In the genomic region with DNA sequence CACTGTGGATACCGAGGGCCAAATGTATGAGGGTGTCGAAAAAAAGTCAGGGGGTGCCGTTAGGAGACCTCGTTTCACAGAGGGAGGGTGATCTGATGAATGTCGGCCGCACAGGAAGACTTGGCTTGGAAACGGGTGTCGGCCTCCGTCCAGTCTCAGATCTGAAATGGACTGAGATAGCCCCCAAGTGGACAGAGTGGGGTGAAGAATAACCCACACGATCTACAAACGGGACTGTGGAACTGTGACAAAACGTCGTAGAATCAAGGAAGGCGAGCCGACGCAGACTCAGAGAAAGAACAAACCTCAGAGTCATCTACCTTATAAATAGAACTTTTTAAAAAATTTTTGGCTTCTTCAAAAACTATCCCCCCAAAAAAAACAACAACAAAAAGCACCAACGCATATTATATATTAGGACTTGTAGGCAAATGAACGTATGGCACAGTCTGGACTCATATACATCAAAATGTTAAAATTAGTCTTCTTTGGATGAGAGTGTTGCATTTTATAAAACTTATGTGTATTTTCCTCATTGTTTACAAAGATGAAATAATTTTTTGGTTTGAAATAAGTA, we compare ENCODE assay signal across 8 cellular contexts.
DNase-seq lines count a peak whose midpoint lies in the region; ATAC-seq lines count a peak whose summit lies in the region.

No MANE protein-coding gene starts in this region.

- no peaks in the 10 kb centered on the region for H4K20me1 ChIP-seq in BLaER1

- H3K27ac ChIP-seq in BLaER1 (peak overlapping the region; percentile 92), ectodermal cell (ENCODE audit: insufficient read depth, low read depth, low read length, poor library complexity, severe bottlenecking) (no peak overlapping the region)

- H3K36me3 ChIP-seq in BLaER1 (no peaks in the 10 kb centered on the region), ectodermal cell (ENCODE audit: control insufficient read depth, insufficient read depth, low read length) (no peaks in the 10 kb centered on the region)

- peak; percentile 36 for ATAC-seq in HG03457 (IDR thresholded peaks at IDR 0.05; ENCODE audit: unreplicated experiment)

- peak overlapping the region; percentile 90 for H3K9ac ChIP-seq in BLaER1

- DNase-seq in GM19240 (ENCODE audit: insufficient read length, low spot score) (peak; percentile 35), NCI-H748 (lab: John Stamatoyannopoulos, UW; ENCODE audit: unreplicated experiment) (peak; percentile 85), lung microvascular endothelial cell (ENCODE audit: low read depth in 2 of 2) (peak; percentile 94)
- peak; percentile 59 to 70 for DNase-seq in activated CD4-positive, alpha-beta T cell treated with anti-CD3 and anti-CD28 coated beads, Interleukin-2, amount 50 U/mL, for 48 hours
- peak; percentile 28 to 36 (median 34) for DNase-seq in stimulated activated CD4-positive, alpha-beta T cell treated with anti-CD3 and anti-CD28 coated beads, TNF-alpha, amount 100 ng/mL, for 4 hours (ENCODE audit: low read depth in 3 of 3)

- no peaks in the 10 kb centered on the region for H3K9me3 ChIP-seq in BLaER1
- no peaks in the 10 kb centered on the region for H3K9me3 ChIP-seq in ectodermal cell (ENCODE audit: control insufficient read depth, low read length)

- H3K4me2 ChIP-seq in BLaER1 = peak overlapping the region; percentile 92

- 48% methylated on average over 16 of the region's 18 CpGs for WGBS in ectodermal cell, 2 experiments

- H3K27me3 ChIP-seq in BLaER1 (no peaks in the 10 kb centered on the region), ectodermal cell (ENCODE audit: control insufficient read depth, insufficient read depth, low read length, poor library complexity, severe bottlenecking) (no peaks in the 10 kb centered on the region)

- peaks cover 45% of the 10 kb centered on the region for H3K4me1 ChIP-seq in BLaER1
- peaks cover 6% of the 10 kb centered on the region for H3K4me1 ChIP-seq in ectodermal cell (ENCODE audit: control insufficient read depth, insufficient read depth, low read length)

- H3K4me3 ChIP-seq in BLaER1 (peak overlapping the region; percentile 77), ectodermal cell (ENCODE audit: insufficient read depth, low read depth, low read length) (peak overlapping the region; percentile 69)

Comparison
In these comparisons a context has a peak if more than half of its experiments do, and no peak if none do; other contexts are left out.
1. DNase-seq: peak in every context shown above with its lines; median percentile 94 in lung microvascular endothelial cell; 85 in NCI-H748; 64 in activated CD4-positive, alpha-beta T cell treated with anti-CD3 and anti-CD28 coated beads, Interleukin-2, amount 50 U/mL, for 48 hours; 35 in GM19240; 34 in stimulated activated CD4-positive, alpha-beta T cell treated with anti-CD3 and anti-CD28 coated beads, TNF-alpha, amount 100 ng/mL, for 4 hours.